8 cellular contexts compared by ENCODE assay signal in genomic region chr13:19782049-19782726, GRCh38. TPM values are rescaled to one million over a fixed set of nuclear protein-coding genes. Genes with fewer than 3 reads are reported as not detected.
DNase-seq lines count a peak whose midpoint lies in the region; ATAC-seq and TF ChIP-seq lines count a peak whose summit lies in the region.

No MANE protein-coding gene starts in this region.

- H3K36me3 Mint-ChIP-seq in Caco-2 (ENCODE audit: insufficient read depth, unreplicated experiment) (peaks cover 31% of the 10 kb centered on the region), MCF 10A (ENCODE audit: insufficient read depth, unreplicated experiment) (peaks cover 12% of the 10 kb centered on the region), immature natural killer cell (peaks cover 0 to 3% (median 0%) of the 10 kb centered on the region in 3 donors)

- H3K4me1 Mint-ChIP-seq in Caco-2 (ENCODE audit: low read depth, unreplicated experiment) (peaks cover 8% of the 10 kb centered on the region), MCF 10A (ENCODE audit: insufficient read depth, unreplicated experiment) (peaks cover 13% of the 10 kb centered on the region), immature natural killer cell (peaks cover 12 to 15% of the 10 kb centered on the region in 2 donors)

- intact Hi-C loops in Caco-2 (cut with micrococcal nuclease; ENCODE audit: unreplicated experiment) (loop anchor here (1.0 to 2.0 kb wide), 3 partner anchors 12 to 175 kb away; no protein-coding TSS in a partner anchor), MCF 10A (cut with micrococcal nuclease) (loop anchor here (2.0 kb wide), 1 partner anchor 81 kb away; the partner anchor contains the start of gene ZMYM5)

- WGBS in smooth muscle cell (ENCODE audit: low lambda C conversion rate) = under 1% methylated on average over 76 of the region's 77 CpGs

- H3K4me2 ChIP-seq in smooth muscle cell = peak overlapping the region; percentile 94

- POLR2A ChIA-PET in Caco-2 (lab: Charles Lee) = interaction anchor here (0.6 to 1.9 kb wide), 2 partner anchors 81 to 194 kb away, joined by 3 to 11 read pairs; partner anchors contain the start of gene ZMYM5
- POLR2A ChIA-PET in MCF 10A (lab: Yijun Ruan, JAX) = interaction anchor here (0.6 to 3.0 kb wide), 16 partner anchors 8 to 203 kb away, joined by 3 to 13 read pairs (median 6); partner anchors contain the start of genes MPHOSPH8 and ZMYM5

- H3K4me1 ChIP-seq in Caco-2 = no peaks in the 10 kb centered on the region
- peaks cover 6% of the 10 kb centered on the region for H3K4me1 ChIP-seq in smooth muscle cell (ENCODE audit: low read depth)

- H3K9me3 ChIP-seq in Caco-2 = no peaks in the 10 kb centered on the region
- H3K9me3 ChIP-seq in WERI-Rb-1 (ENCODE audit: severe bottlenecking) = peaks cover 7% of the 10 kb centered on the region
- no peaks in the 10 kb centered on the region for H3K9me3 ChIP-seq in smooth muscle cell (replicated peaks; ENCODE audit: low read depth)

- H3K36me3 ChIP-seq in Caco-2 (ENCODE audit: control insufficient read depth, insufficient read depth, low read length) (no peaks in the 10 kb centered on the region; the same call in 1 of the 2 replicates), WERI-Rb-1 (peaks cover 38% of the 10 kb centered on the region), smooth muscle cell (ENCODE audit: low read depth) (no peaks in the 10 kb centered on the region)

- DNase-seq in Caco-2 = peak; percentile 43 to 60
- DNase-seq in HuH-7.5 (ENCODE audit: low spot score) = peak; percentile 28
- peak; percentile 34 for DNase-seq in WERI-Rb-1
- peak; percentile 52 for DNase-seq in MCF 10A (ENCODE audit: unreplicated experiment)
- DNase-seq in immature natural killer cell = peak; percentile 61 to 65 (median 65)
- peak; percentile 63 for DNase-seq in smooth muscle cell (lab: John Stamatoyannopoulos, UW; ENCODE audit: unreplicated experiment)
- DNase-seq in cerebellar nuclear complex (lab: John Stamatoyannopoulos, UW) = no peak

- BruUV-seq in Caco-2 (replicated peaks; lab: Mats Ljungman, UMichigan) (TSS peak; percentile 87), MCF 10A (replicated peaks; lab: Mats Ljungman, UMichigan) (TSS peak; percentile 90)

- H3K27ac ChIP-seq in WERI-Rb-1 (peak overlapping the region; percentile 96), smooth muscle cell (ENCODE audit: low read depth) (peak overlapping the region; percentile 82)

- H3K9ac ChIP-seq in smooth muscle cell (ENCODE audit: low read depth) = peak overlapping the region; percentile 92

- H4K20me1 ChIP-seq in smooth muscle cell (ENCODE audit: low read depth) = peaks cover 18% of the 10 kb centered on the region

- TF ChIP-seq CTCF in Caco-2 (IDR thresholded peaks at IDR 0.05; ENCODE audit: insufficient read depth in 1 of 2, low read depth in 1 of 2, low read length in 1 of 2, severe bottlenecking in 1 of 2, unreplicated experiment in 1 of 2) (no peak), WERI-Rb-1 (IDR thresholded peaks at IDR 0.05; ENCODE audit: low read depth, low read length) (no peak), MCF 10A (IDR thresholded peaks at IDR 0.05; ENCODE audit: unreplicated experiment) (no peak), smooth muscle cell (IDR thresholded peaks at IDR 0.05; ENCODE audit: borderline replicate concordance, insufficient read depth, poor library complexity, severe bottlenecking) (no peak)

- ATAC-seq in GM21423 (IDR thresholded peaks at IDR 0.05; ENCODE audit: unreplicated experiment) = peak; percentile 38

- H3K27ac Mint-ChIP-seq in Caco-2 (ENCODE audit: unreplicated experiment) (peak overlapping the region; percentile 93), MCF 10A (ENCODE audit: low read depth, unreplicated experiment) (peak overlapping the region; percentile 87), immature natural killer cell (peak overlapping the region; percentile 95 to 99 (median 98))

- peaks cover 6% of the 10 kb centered on the region for H3F3A ChIP-seq in smooth muscle cell (ENCODE audit: low read depth)

- peaks cover 28% of the 10 kb centered on the region for H3K79me2 ChIP-seq in smooth muscle cell (ENCODE audit: low read depth)

- CTCF ChIA-PET in Caco-2 (lab: Charles Lee) (interaction anchor here (0.7 kb wide), 1 partner anchor 36 kb away, joined by 3 read pairs; no protein-coding TSS in a partner anchor), MCF 10A (lab: Yijun Ruan, JAX) (interaction anchor here (1.1 kb wide), 1 partner anchor 17 kb away, joined by 4 read pairs; no protein-coding TSS in a partner anchor)

- H3K9me3 Mint-ChIP-seq in Caco-2 (ENCODE audit: unreplicated experiment) (no peaks in the 10 kb centered on the region), MCF 10A (ENCODE audit: unreplicated experiment) (no peaks in the 10 kb centered on the region), immature natural killer cell (no peaks in the 10 kb centered on the region)

- H3K27me3 Mint-ChIP-seq in Caco-2 (ENCODE audit: insufficient read depth, unreplicated experiment) (no peaks in the 10 kb centered on the region), MCF 10A (ENCODE audit: insufficient read depth, unreplicated experiment) (no peaks in the 10 kb centered on the region), immature natural killer cell (ENCODE audit: low read depth in 3 of 3) (peaks cover 10 to 14% (median 11%) of the 10 kb centered on the region in 3 donors)

- no peaks in the 10 kb centered on the region for H3K27me3 ChIP-seq in Caco-2 (replicated peaks; ENCODE audit: control insufficient read depth, insufficient read depth, low read length)
- H3K27me3 ChIP-seq in WERI-Rb-1 (ENCODE audit: insufficient read depth, low read depth, severe bottlenecking) = no peaks in the 10 kb centered on the region
- H3K27me3 ChIP-seq in smooth muscle cell (ENCODE audit: low read depth) = no peaks in the 10 kb centered on the region

- peak overlapping the region; percentile 89 for H2AFZ ChIP-seq in smooth muscle cell (ENCODE audit: low read depth)

- H3K4me3 ChIP-seq in Caco-2 (ENCODE audit: low read depth, low read length) = peak overlapping the region; percentile 81
- H3K4me3 ChIP-seq in WERI-Rb-1 (ENCODE audit: low read depth, low read length) = peak overlapping the region; percentile 82
- H3K4me3 ChIP-seq in smooth muscle cell = peak overlapping the region; percentile 95

- peak overlapping the region; percentile 94 for H3K4me3 Mint-ChIP-seq in Caco-2 (ENCODE audit: unreplicated experiment)
- peak overlapping the region; percentile 89 for H3K4me3 Mint-ChIP-seq in MCF 10A (ENCODE audit: unreplicated experiment)
- H3K4me3 Mint-ChIP-seq in immature natural killer cell = peak overlapping the region; percentile 96 to 100 (median 99)

RNA-seq across cellular contexts. Expression of gene PSPC1, which starts 0.6 kb away (rescaled TPM):
- total RNA-seq in Caco-2 (2022) (123 and 124 TPM in 2 replicates), MCF 10A (2022) (43.6 and 43.9 TPM in 2 replicates), smooth muscle cell (22.8 and 26.7 TPM in 2 replicates)
- polyA plus RNA-seq in immature natural killer cell (10 to 100 TPM; 26.6 to 37.4 (median 36.6) TPM), smooth muscle cell (7.9 and 11.3 TPM in 2 replicates)

Comparison
In these comparisons a context has a peak if more than half of its experiments do, and no peak if none do; other contexts are left out.
1. DNase-seq: peak in Caco-2 (2 of 2), HuH-7.5 (single experiment), WERI-Rb-1 (single experiment), MCF 10A (single experiment), immature natural killer cell (3 of 3) and smooth muscle cell (single experiment); none in cerebellar nuclear complex (0 of 2).
2. Peak in every context shown above with its lines, with median percentiles within 50 percentile points of each other: H3K4me3 ChIP-seq, H3K27ac Mint-ChIP-seq and H3K4me3 Mint-ChIP-seq.